1 cellular context compared by ENCODE assay signal in genomic region chr1:156578006-156578405, GRCh38.
TF ChIP-seq lines count a peak whose summit lies in the region.

No MANE protein-coding gene starts in this region.

TF ChIP-seq in GM23338, 12 proteins besides CTCF, POLR2A, EP300 and RAD21 (continued from another document):
- TF ChIP-seq REST (IDR thresholded peaks at IDR 0.05; ENCODE audit: unreplicated experiment) (no peak), EZH2phosphoT487 (IDR thresholded peaks at IDR 0.05; ENCODE audit: unreplicated experiment) (no peak), STAT1 (IDR thresholded peaks at IDR 0.05; ENCODE audit: unreplicated experiment) (no peak), ZNF331 (CRISPR knock-in tag; IDR thresholded peaks at IDR 0.05; ENCODE audit: low read depth) (no peak), ZNF462 (CRISPR knock-in tag; IDR thresholded peaks at IDR 0.05) (no peak), NANOG (IDR thresholded peaks at IDR 0.05; ENCODE audit: borderline replicate concordance) (no peak)
